8 cellular contexts compared by ENCODE assay signal in the genomic region with DNA sequence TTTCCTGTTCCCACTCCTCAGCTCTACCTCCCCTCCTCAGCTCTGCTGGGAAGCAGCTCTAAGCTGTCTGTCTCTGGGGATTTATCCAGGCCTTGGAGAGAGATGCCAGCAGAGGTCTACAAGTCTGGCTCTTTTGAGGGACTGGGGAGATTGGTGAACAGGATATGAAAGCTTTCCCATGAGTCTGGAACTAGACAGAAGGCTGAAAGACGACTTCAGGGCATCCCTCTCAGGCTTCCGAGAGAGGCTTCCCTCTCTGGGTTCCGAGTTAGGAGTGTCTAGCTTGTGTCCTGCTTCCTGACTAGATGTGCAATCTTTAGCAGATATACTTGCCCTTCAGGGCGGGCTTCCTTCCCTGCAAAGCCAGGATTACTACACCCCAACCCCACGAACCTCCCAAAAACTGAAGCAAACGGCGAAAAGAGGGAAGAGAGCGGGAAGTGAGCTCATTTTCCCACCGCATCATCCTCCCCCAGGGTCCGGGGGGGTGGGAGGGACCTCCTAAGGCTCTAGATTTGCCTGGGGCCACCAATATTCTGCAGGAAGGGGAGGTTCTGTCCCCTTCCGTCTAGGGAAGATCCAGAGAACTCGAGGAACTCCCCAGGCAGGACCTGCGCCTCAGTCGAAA. TPM values are rescaled to one million over a fixed set of nuclear protein-coding genes. Genes with fewer than 3 reads are reported as not detected.
A peak's percentile ranks its signal among the peaks of the same experiment; 100 is the strongest.
DNase-seq lines count a peak whose midpoint lies in the region; ATAC-seq and TF ChIP-seq lines count a peak whose summit lies in the region.

No MANE protein-coding gene starts in this region.

- no peaks in the 10 kb centered on the region for H3K9me3 ChIP-seq in Panc1 (ENCODE audit: control insufficient read depth, insufficient read depth, low read depth, low read length)
- no peaks in the 10 kb centered on the region for H3K9me3 ChIP-seq in liver (ENCODE audit: control insufficient read depth in 4 of 4, low read length in 3 of 4)

- in situ Hi-C loops in Panc1 (cut with HindIII; ENCODE audit: low pct_unique_long_range_greater_than_20kb, low sequenced_read_pairs), result no loop called here

- no TSS peak for BruUV-seq in Panc1 (replicated peaks; lab: Mats Ljungman, UMichigan)

- H3K36me3 ChIP-seq in Panc1 (ENCODE audit: control insufficient read depth, insufficient read depth, low read length) (peaks cover 2% of the 10 kb centered on the region), liver (ENCODE audit: control insufficient read depth in 4 of 4, insufficient read depth in 3 of 4, low read depth in 1 of 4, low read length in 3 of 4) (peaks cover 0 to 6% (median 1%) of the 10 kb centered on the region in 4 donors)

- ATAC-seq in HG02571 (IDR thresholded peaks at IDR 0.05; ENCODE audit: unreplicated experiment) (peak; percentile 9), Panc1 (peak; percentile 56), HG03354 (IDR thresholded peaks at IDR 0.05; ENCODE audit: poor library complexity, severe bottlenecking, unreplicated experiment) (no peak)

- POLR2A ChIA-PET in Panc1 (lab: Charles Lee), result interaction anchor here (0.6 kb wide), 1 partner anchor 198 kb away, joined by 5 read pairs; no protein-coding TSS in a partner anchor

- peak overlapping the region; percentile 67 to 81 for H3K4me3 ChIP-seq in Panc1 (ENCODE audit: low read depth in 2 of 2, low read length in 2 of 2)
- H3K4me3 ChIP-seq in liver (ENCODE audit: low read depth in 1 of 3, low read length in 3 of 3), result peak overlapping the region; percentile 83 to 88 (median 84)

- H3K27me3 ChIP-seq in Panc1 (ENCODE audit: control insufficient read depth, insufficient read depth, low read length), result no peaks in the 10 kb centered on the region
- no peaks in the 10 kb centered on the region for H3K27me3 ChIP-seq in liver (ENCODE audit: control insufficient read depth in 4 of 4, insufficient read depth in 4 of 4, low read length in 3 of 4)

- DNase-seq in NCI-H345 (lab: John Stamatoyannopoulos, UW), result peak; percentile 21
- no peak for DNase-seq in NCI-H345 treated with DMSO at 0.1 percent for 48 hours (lab: John Stamatoyannopoulos, UW; ENCODE audit: unreplicated experiment)
- DNase-seq in Panc1 (ENCODE audit: low read depth, low spot score), result no peak
- DNase-seq in substantia nigra (lab: John Stamatoyannopoulos, UW), result peak in 11 of 49 donors; percentile 13 to 58 (median 39)

- 3% methylated on average over 14 of the region's 14 CpGs for WGBS in liver

- CTCF ChIA-PET in Panc1 (lab: Charles Lee), result interaction anchor here (0.6 kb wide), 3 partner anchors 9 to 422 kb away, joined by 5 to 9 read pairs (median 6); no protein-coding TSS in a partner anchor

- H3K27ac ChIP-seq in Panc1 (ENCODE audit: low read length), result peak overlapping the region; percentile 73
- peak overlapping the region; percentile 83 for H3K27ac ChIP-seq in cingulate gyrus (ENCODE audit: low read depth, low read length)
- peak overlapping the region; percentile 88 to 91 for H3K27ac ChIP-seq in liver (ENCODE audit: low read depth in 1 of 2, low read length in 2 of 2)
- peak overlapping the region; percentile 78 for H3K27ac ChIP-seq in substantia nigra (ENCODE audit: low read depth, low read length, poor library complexity, severe bottlenecking)

- TF ChIP-seq RAD21 in liver (IDR thresholded peaks at IDR 0.05), result no peak

- H3K4me1 ChIP-seq in Panc1 (ENCODE audit: control insufficient read depth, insufficient read depth, low read length), result peaks cover 13% of the 10 kb centered on the region
- H3K4me1 ChIP-seq in liver (ENCODE audit: control insufficient read depth in 4 of 4, insufficient read depth in 4 of 4, low read length in 3 of 4), result peaks cover 6 to 11% (median 7%) of the 10 kb centered on the region in 4 donors

- intact Hi-C loops in Panc1 (cut with micrococcal nuclease; ENCODE audit: unreplicated experiment), result no loop called here

- peak overlapping the region; percentile 26 to 30 for H3K9ac ChIP-seq in liver (ENCODE audit: low read depth in 1 of 2, low read length in 2 of 2)

- no peak for TF ChIP-seq CTCF in Panc1 (IDR thresholded peaks at IDR 0.05)
- no peak for TF ChIP-seq CTCF in liver (IDR thresholded peaks at IDR 0.05; ENCODE audit: low read depth, low read length, missing input control)

TF ChIP-seq in liver, 16 proteins besides CTCF, POLR2A, EP300 and RAD21:
- no peak for TF ChIP-seq RXRA (IDR thresholded peaks at IDR 0.05)

RNA-seq across cellular contexts. Expression of a gene that starts 0.6 kb away (rescaled TPM):
- total RNA-seq in Panc1 (2021; ENCODE audit: unreplicated experiment), result 18.7 TPM
- 21.8 TPM for polyA plus RNA-seq in Panc1 (2012; ENCODE audit: insufficient read length)
- 10 to 100 TPM; 13.4 to 15.1 TPM for total RNA-seq in liver
- 10 to 100 TPM; 25.5 to 31.7 TPM for polyA plus RNA-seq in liver

RNA-seq across cellular contexts. Expression of a gene that starts 47.2 kb away (rescaled TPM):
- 21.8 TPM for total RNA-seq in Panc1 (2021; ENCODE audit: unreplicated experiment)
- 5.2 TPM for polyA plus RNA-seq in Panc1 (2012; ENCODE audit: insufficient read length)
- 10 to 100 TPM; 10.3 to 12.0 TPM for total RNA-seq in liver
- 1 to 10 TPM; 3.2 to 4.8 TPM for polyA plus RNA-seq in liver

RNA-seq across cellular contexts. Expression of a gene that starts 55.1 kb away (rescaled TPM):
- total RNA-seq in Panc1 (2021; ENCODE audit: unreplicated experiment), result 0.87 TPM
- polyA plus RNA-seq in Panc1 (2012; ENCODE audit: insufficient read length), result 0.33 TPM
- under 1 TPM; 0.05 to 0.08 TPM for total RNA-seq in liver
- polyA plus RNA-seq in liver, result under 1 TPM; 0.08 to 0.19 TPM
